ENCODE assay signal across 8 cellular contexts in genomic region chr7:7566651-7567611, GRCh38.
DNase-seq lines count a peak whose midpoint lies in the region; ATAC-seq lines count a peak whose summit lies in the region.

MIOS (plus strand) TSS chr7:7566884; CDS start chr7:7572476, 5,592 bp downstream.

- ATAC-seq in GM18502 (IDR thresholded peaks at IDR 0.05; ENCODE audit: poor library complexity, unreplicated experiment) (peak; percentile 80), HG02938 (IDR thresholded peaks at IDR 0.05; ENCODE audit: unreplicated experiment) (peak; percentile 58)

- peak; percentile 90 for DNase-seq in 8988T
- DNase-seq in NCI-H2107 treated with DMSO at 0.1 percent for 48 hours (lab: John Stamatoyannopoulos, UW; ENCODE audit: unreplicated experiment), result peak; percentile 31
- DNase-seq in activated CD4-positive, CD25-positive, alpha-beta regulatory T cell (lab: John Stamatoyannopoulos, UW), result peak; percentile 60 to 72 (median 64)
- DNase-seq in caudate nucleus (lab: John Stamatoyannopoulos, UW), result peak in 60 of 61 donors; percentile 17 to 88 (median 73)
- peak; percentile 72 for DNase-seq in inferior parietal cortex (ENCODE audit: extremely low spot score)
- DNase-seq in stimulated activated CD4-positive, alpha-beta T cell treated with anti-CD3 and anti-CD28 coated beads, Interleukin-12 subunit alpha, Interleukin-12 subunit beta, amount 100 ng/mL, for 24 hours (ENCODE audit: low read depth in 2 of 2), result peak; percentile 70 to 79

- H3K27ac ChIP-seq in caudate nucleus (ENCODE audit: low read depth, low read length), result peak within 1 kb of the TSS; percentile 60

Comparison
In these comparisons a context has a peak if more than half of its experiments do, and no peak if none do; other contexts are left out.
1. Peak in every context shown above with its lines: DNase-seq, ATAC-seq and H3K27ac ChIP-seq.
2. DNase-seq: peak in every context shown above with its lines; median percentile 90 in 8988T; 74 in stimulated activated CD4-positive, alpha-beta T cell treated with anti-CD3 and anti-CD28 coated beads, Interleukin-12 subunit alpha, Interleukin-12 subunit beta, amount 100 ng/mL, for 24 hours; 73 in caudate nucleus; 72 in inferior parietal cortex; 64 in activated CD4-positive, CD25-positive, alpha-beta regulatory T cell; 31 in NCI-H2107 treated with DMSO at 0.1 percent for 48 hours.